ENCODE assay signal across 6 cellular contexts in genomic region chr10:123704076-123704475, GRCh38. TPM values are rescaled to one million over a fixed set of nuclear protein-coding genes. Genes with fewer than 3 reads are reported as not detected.
"Had no signal": no experiment of that assay in that cellular context is flagged by ENCODE, and none has a peak within 500 bp of the region (broad histone marks: within the 10 kb centered on the region; RNA-seq: fewer than 3 reads in every experiment).

No MANE protein-coding gene starts in this region.

- H3K4me3 ChIP-seq: GM23338, K562 had no signal

- ATAC-seq: K562 had no signal

- H3K4me2 ChIP-seq: GM23338 had no signal

- H3K9me3 Mint-ChIP-seq: GM23338, H9 had no signal

- DNase-seq: H9, HCEC 1CT, IMR-90 had no signal

- H2AFZ ChIP-seq: GM23338 had no signal

- H3K4me3 Mint-ChIP-seq: GM23338, H9 had no signal

- H3K27ac Mint-ChIP-seq: GM23338, H9 had no signal

RNA-seq across cellular contexts. Expression of gene GPR26, which starts 37.9 kb away (rescaled TPM):
- total RNA-seq: HT-29, IMR-90, K562 had no signal
- polyA plus RNA-seq: IMR-90, K562 had no signal
